Comparison of ENCODE assay signal across 10 cellular contexts in the genomic region with DNA sequence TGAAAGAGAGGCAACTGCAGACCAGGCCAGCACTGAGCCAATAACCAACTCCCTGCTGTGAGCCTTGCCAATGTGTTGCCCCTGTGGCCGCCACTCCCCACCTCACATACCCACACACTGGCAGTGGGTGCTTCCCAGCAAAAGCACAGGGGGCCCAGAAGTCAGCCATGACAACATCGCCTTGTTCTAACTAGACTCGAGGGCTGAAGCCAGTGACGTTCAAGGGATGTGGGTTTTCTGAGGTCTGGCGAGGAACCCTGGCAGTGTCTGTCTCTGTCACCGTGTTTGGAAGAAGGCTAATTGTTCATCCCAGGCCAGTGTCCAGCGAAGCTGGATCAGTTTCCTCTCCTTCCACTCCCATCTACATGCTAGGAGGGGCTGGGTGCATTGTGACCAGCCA.
DNase-seq lines count a peak whose midpoint lies in the region; ATAC-seq lines count a peak whose summit lies in the region.
"Had no signal": no experiment of that assay in that cellular context is flagged by ENCODE, and none has a peak within 500 bp of the region (broad histone marks: within the 10 kb centered on the region; RNA-seq: fewer than 3 reads in every experiment).

No MANE protein-coding gene starts in this region.

- peak in 2 of 3 donors; percentile 70 to 87 for DNase-seq in CD4-positive, CD25-positive, alpha-beta regulatory T cell
- DNase-seq in activated CD4-positive, alpha-beta T cell treated with anti-CD3 and anti-CD28 coated beads for 4 hours, result peak; percentile 55 to 64
- peak; percentile 73 for DNase-seq in activated naive CD4-positive, alpha-beta T cell treated with anti-CD3 and anti-CD28 coated beads, Interleukin-2, amount 10 ng/mL, durations not matched to agents 7 days and 5 days
- DNase-seq in stimulated activated CD4-positive, alpha-beta T cell treated with anti-CD3 and anti-CD28 coated beads, Interleukin-15, amount 100 ng/mL, for 24 hours, result peak; percentile 71
- no peak for DNase-seq in GM23248
- no peak for DNase-seq in cerebellar nuclear complex (lab: John Stamatoyannopoulos, UW)
- DNase-seq: anterior cingulate cortex, NCI-H1417 had no signal

- H3F3A ChIP-seq in GM23248 (ENCODE audit: insufficient read depth), result peaks cover 16% of the 10 kb centered on the region

- peaks cover 0 to 6% (median 3%) of the 10 kb centered on the region in 7 donors for H3K9me3 Mint-ChIP-seq in CD4-positive, CD25-positive, alpha-beta regulatory T cell
- peaks cover 10% of the 10 kb centered on the region for H3K9me3 Mint-ChIP-seq in activated naive CD4-positive, alpha-beta T cell treated with anti-CD3 and anti-CD28 coated beads, Interleukin-2, amount 10 ng/mL, durations not matched to agents 7 days and 5 days

- H3K4me3 ChIP-seq in CD4-positive, CD25-positive, alpha-beta regulatory T cell (ENCODE audit: low read depth, low read length), result peak overlapping the region; percentile 45
- no peak overlapping the region for H3K4me3 ChIP-seq in GM23248

- H3K27me3 Mint-ChIP-seq in CD4-positive, CD25-positive, alpha-beta regulatory T cell, result no peaks in the 10 kb centered on the region
- H3K27me3 Mint-ChIP-seq in activated naive CD4-positive, alpha-beta T cell treated with anti-CD3 and anti-CD28 coated beads, Interleukin-2, amount 10 ng/mL, durations not matched to agents 7 days and 5 days, result no peaks in the 10 kb centered on the region

- CTCF ChIA-PET in activated naive CD4-positive, alpha-beta T cell treated with anti-CD3 and anti-CD28 coated beads, Interleukin-2, amount 10 ng/mL, durations not matched to agents 7 days and 5 days (lab: Charles Lee), result interaction anchor here (0.9 kb wide), 1 partner anchor 11 kb away, joined by 3 read pairs; no protein-coding TSS in a partner anchor

- no peak overlapping the region for H3K4me2 ChIP-seq in GM23248 (ENCODE audit: unreplicated experiment)

- H3K4me1 ChIP-seq in CD4-positive, CD25-positive, alpha-beta regulatory T cell (ENCODE audit: control insufficient read depth, insufficient read depth, low read length, poor library complexity, severe bottlenecking), result peaks cover 51% of the 10 kb centered on the region
- peaks cover 39% of the 10 kb centered on the region for H3K4me1 ChIP-seq in GM23248 (ENCODE audit: insufficient read depth)

- no peaks in the 10 kb centered on the region for H3K36me3 Mint-ChIP-seq in CD4-positive, CD25-positive, alpha-beta regulatory T cell
- peaks cover 20% of the 10 kb centered on the region for H3K36me3 Mint-ChIP-seq in activated naive CD4-positive, alpha-beta T cell treated with anti-CD3 and anti-CD28 coated beads, Interleukin-2, amount 10 ng/mL, durations not matched to agents 7 days and 5 days

- H3K36me3 ChIP-seq in CD4-positive, CD25-positive, alpha-beta regulatory T cell (ENCODE audit: control insufficient read depth, insufficient read depth, low read length), result no peaks in the 10 kb centered on the region
- no peaks in the 10 kb centered on the region for H3K36me3 ChIP-seq in GM23248 (ENCODE audit: low read depth)

- no peak overlapping the region for H2AFZ ChIP-seq in GM23248

- H3K27ac Mint-ChIP-seq in CD4-positive, CD25-positive, alpha-beta regulatory T cell, result peak overlapping the region; percentile 90 to 98 (median 98)
- peak overlapping the region; percentile 98 for H3K27ac Mint-ChIP-seq in activated naive CD4-positive, alpha-beta T cell treated with anti-CD3 and anti-CD28 coated beads, Interleukin-2, amount 10 ng/mL, durations not matched to agents 7 days and 5 days

- no peak overlapping the region for H3K9ac ChIP-seq in GM23248

- peak; percentile 83 for ATAC-seq in CD4-positive, CD25-positive, alpha-beta regulatory T cell (ENCODE audit: low read depth in 2 of 2)
- ATAC-seq in GM21717 (IDR thresholded peaks at IDR 0.05; ENCODE audit: unreplicated experiment), result no peak
- no peak for ATAC-seq in GM21825 (IDR thresholded peaks at IDR 0.05; ENCODE audit: unreplicated experiment)

- WGBS in GM23248 (ENCODE audit: low coverage in 1 of 2, low lambda C conversion rate in 2 of 2, missing lambda C conversion rate in 2 of 2), 2 experiments, result 65 to 67% methylated on average over 7 of the region's 7 CpGs

- no peaks in the 10 kb centered on the region for H3K9me2 ChIP-seq in GM23248 (ENCODE audit: insufficient read depth)

- H4K20me1 ChIP-seq in GM23248 (ENCODE audit: insufficient read depth), result no peaks in the 10 kb centered on the region

- H3K4me1 Mint-ChIP-seq in CD4-positive, CD25-positive, alpha-beta regulatory T cell, result peaks cover 35 to 77% (median 54%) of the 10 kb centered on the region in 4 donors
- peaks cover 86% of the 10 kb centered on the region for H3K4me1 Mint-ChIP-seq in activated naive CD4-positive, alpha-beta T cell treated with anti-CD3 and anti-CD28 coated beads, Interleukin-2, amount 10 ng/mL, durations not matched to agents 7 days and 5 days

- in situ Hi-C loops in GM23248 (cut with MboI), result no loop called here

- H3K4me3 Mint-ChIP-seq in CD4-positive, CD25-positive, alpha-beta regulatory T cell, result peak overlapping the region; percentile 48 to 68 (median 60)
- peak overlapping the region; percentile 6 for H3K4me3 Mint-ChIP-seq in activated naive CD4-positive, alpha-beta T cell treated with anti-CD3 and anti-CD28 coated beads, Interleukin-2, amount 10 ng/mL, durations not matched to agents 7 days and 5 days

- no peaks in the 10 kb centered on the region for H3K79me2 ChIP-seq in GM23248 (ENCODE audit: insufficient read depth)

- peak overlapping the region; percentile 80 for H3K27ac ChIP-seq in CD4-positive, CD25-positive, alpha-beta regulatory T cell (ENCODE audit: insufficient read depth, low read length, poor library complexity, severe bottlenecking)
- H3K27ac ChIP-seq in GM23248, result no peak overlapping the region

- no peaks in the 10 kb centered on the region for H3K27me3 ChIP-seq in CD4-positive, CD25-positive, alpha-beta regulatory T cell (ENCODE audit: control insufficient read depth, insufficient read depth, low read length)
- H3K27me3 ChIP-seq in GM23248 (replicated peaks; ENCODE audit: insufficient read depth), result no peaks in the 10 kb centered on the region

- H3K9me3 ChIP-seq in CD4-positive, CD25-positive, alpha-beta regulatory T cell (ENCODE audit: control insufficient read depth in 2 of 2, low read length in 2 of 2), result peaks cover 0 to 4% of the 10 kb centered on the region in 2 experiments
- H3K9me3 ChIP-seq in GM23248 (ENCODE audit: low read depth), result no peaks in the 10 kb centered on the region

Comparison
In these comparisons a context has a peak if more than half of its experiments do, and no peak if none do; other contexts are left out.
1. ATAC-seq: peak in CD4-positive, CD25-positive, alpha-beta regulatory T cell (2 of 2); none in GM21717 (single experiment) and GM21825 (single experiment).
2. DNase-seq: peak in CD4-positive, CD25-positive, alpha-beta regulatory T cell (2 of 3), activated CD4-positive, alpha-beta T cell treated with anti-CD3 and anti-CD28 coated beads for 4 hours (2 of 2), activated naive CD4-positive, alpha-beta T cell treated with anti-CD3 and anti-CD28 coated beads, Interleukin-2, amount 10 ng/mL, durations not matched to agents 7 days and 5 days (single experiment) and stimulated activated CD4-positive, alpha-beta T cell treated with anti-CD3 and anti-CD28 coated beads, Interleukin-15, amount 100 ng/mL, for 24 hours (single experiment); none in GM23248 (single experiment) and cerebellar nuclear complex (0 of 2).